ENCODE assay signal across 8 cellular contexts in genomic region chr11:4636962-4637661, GRCh38. TPM values are rescaled to one million over a fixed set of nuclear protein-coding genes. Genes with fewer than 3 reads are reported as not detected.
DNase-seq lines count a peak whose midpoint lies in the region; ATAC-seq and TF ChIP-seq lines count a peak whose summit lies in the region.

OR51D1 (plus strand) TSS chr11:4637477; CDS start chr11:4639791, 2,314 bp downstream.

- H3K4me1 ChIP-seq in Peyer's patch (no peaks in the 10 kb centered on the region), foreskin keratinocyte (no peaks in the 10 kb centered on the region)

- TF ChIP-seq POLR2A in Peyer's patch (IDR thresholded peaks at IDR 0.05) = no peak

- no peak within 1 kb of the TSS for H3K4me3 ChIP-seq in Peyer's patch

- peak; percentile 45 to 85 (median 65) for TF ChIP-seq CTCF in Peyer's patch (IDR thresholded peaks at IDR 0.05)
- TF ChIP-seq CTCF in foreskin keratinocyte (conservative IDR thresholded peaks at IDR 0.05) = peak; percentile 81

- H3K36me3 ChIP-seq in Peyer's patch = no peaks in the 10 kb centered on the region

- ATAC-seq in GM21786 (IDR thresholded peaks at IDR 0.05; ENCODE audit: unreplicated experiment) = peak; percentile 93
- ATAC-seq in foreskin keratinocyte = peak; percentile 95

- H3K9me3 ChIP-seq in Peyer's patch = no peaks in the 10 kb centered on the region

- no peaks in the 10 kb centered on the region for H3K27me3 ChIP-seq in Peyer's patch
- H3K27me3 ChIP-seq in foreskin keratinocyte = peaks cover 5% of the 10 kb centered on the region

- in situ Hi-C loops in KBM-7 (cut with MboI; ENCODE audit: low pct_unique_long_range_greater_than_20kb, low sequenced_read_pairs) = loop anchor here (25.0 kb wide), 1 partner anchor 375 kb away; no protein-coding TSS in a partner anchor

- peak; percentile 85 for DNase-seq in ELF-1 (ENCODE audit: low read depth, low spot score)
- DNase-seq in KBM-7 = peak; percentile 71
- peak; percentile 41 to 86 (median 68) for DNase-seq in Peyer's patch
- peak; percentile 44 for DNase-seq in activated T-helper 1 cell treated with Interleukin-2 at 50 U/mL for 16 hours (ENCODE audit: low read depth)
- peak in 1 of 2 donors; percentile 48 for DNase-seq in foreskin keratinocyte
- DNase-seq in nucleus accumbens (lab: John Stamatoyannopoulos, UW) = peak in 48 of 56 donors; percentile 3 to 78 (median 29)
- DNase-seq in superior temporal gyrus (ENCODE audit: extremely low spot score) = peak; percentile 85

- H3K27ac ChIP-seq in Peyer's patch = no peak within 1 kb of the TSS
- H3K27ac ChIP-seq in foreskin keratinocyte = no peak within 1 kb of the TSS

RNA-seq across cellular contexts. Expression of gene OR51D1, which starts in this region (rescaled TPM):
- total RNA-seq in Peyer's patch (not detected), foreskin keratinocyte (not detected in 2 replicates)
- not detected in 2 replicates for polyA plus RNA-seq in foreskin keratinocyte

Comparison
In these comparisons a context has a peak if more than half of its experiments do, and no peak if none do; other contexts are left out.
1. Peak in DNase-seq in Peyer's patch; RNA of the gene not detected or under 1 TPM.
2. Peak in ATAC-seq in foreskin keratinocyte; RNA of the gene not detected or under 1 TPM.